ENCODE assay signal across 8 cellular contexts in genomic region chr14:73759183-73759713, GRCh38. TPM values are rescaled to one million over a fixed set of nuclear protein-coding genes. Genes with fewer than 3 reads are reported as not detected.
DNase-seq lines count a peak whose midpoint lies in the region; ATAC-seq and TF ChIP-seq lines count a peak whose summit lies in the region.

No MANE protein-coding gene starts in this region.

- H3K27me3 ChIP-seq in iPS-15b (ENCODE audit: control insufficient read depth, insufficient read depth, low read length): peaks cover 19% of the 10 kb centered on the region

- peak; percentile 66 for DNase-seq in 8988T
- peak; percentile 66 for DNase-seq in GM13976 (ENCODE audit: low spot score)
- DNase-seq in SK-N-DZ (ENCODE audit: low spot score): peak; percentile 42
- peak; percentile 38 for DNase-seq in MCF 10A (ENCODE audit: unreplicated experiment)
- DNase-seq in skeletal muscle cell (ENCODE audit: low read depth): no peak
- DNase-seq in GF-D8 (lab: John Stamatoyannopoulos, UW): no peak

- POLR2A ChIA-PET in MCF 10A (lab: Yijun Ruan, JAX): interaction anchor here (0.8 to 12.5 kb wide), 18 partner anchors 9 to 130 kb away, joined by 3 to 480 read pairs (median 25); partner anchors contain the start of genes PNMA1, PTGR2 and ZNF410

- in situ Hi-C loops in GM13976 (cut with MboI; ENCODE audit: low sequenced_read_pairs, unreplicated experiment): no loop called here

- H3K4me1 Mint-ChIP-seq in MCF 10A (ENCODE audit: insufficient read depth, unreplicated experiment): peaks cover 35% of the 10 kb centered on the region

- BruUV-seq in MCF 10A (replicated peaks; lab: Mats Ljungman, UMichigan): no TSS peak

- peaks cover 24% of the 10 kb centered on the region for H3K36me3 Mint-ChIP-seq in MCF 10A (ENCODE audit: insufficient read depth, unreplicated experiment)

- H3K9me3 Mint-ChIP-seq in MCF 10A (ENCODE audit: unreplicated experiment): no peaks in the 10 kb centered on the region

- intact Hi-C loops in MCF 10A (cut with micrococcal nuclease): no loop called here

- peaks cover 4% of the 10 kb centered on the region for H3K36me3 ChIP-seq in iPS-15b (ENCODE audit: control insufficient read depth, insufficient read depth, low read length)

- peak overlapping the region; percentile 60 for H3K9ac ChIP-seq in iPS-15b (ENCODE audit: low read depth, low read length)

- H3K4me3 Mint-ChIP-seq in MCF 10A (ENCODE audit: unreplicated experiment): peak overlapping the region; percentile 86

- H3K27me3 Mint-ChIP-seq in MCF 10A (ENCODE audit: insufficient read depth, unreplicated experiment): no peaks in the 10 kb centered on the region

- CTCF ChIA-PET in MCF 10A (lab: Yijun Ruan, JAX): interaction anchor here (0.6 to 6.5 kb wide), 13 partner anchors 13 to 138 kb away, joined by 3 to 58 read pairs (median 10); no protein-coding TSS in a partner anchor

- TF ChIP-seq CTCF in GM13976 (IDR thresholded peaks at IDR 0.05; ENCODE audit: borderline replicate concordance, control extremely low read depth, extremely low read depth, insufficient read depth, missing control alignments): peak; percentile 35
- TF ChIP-seq CTCF in MCF 10A (IDR thresholded peaks at IDR 0.05; ENCODE audit: unreplicated experiment): no peak

- no peak for ATAC-seq in GM21717 (IDR thresholded peaks at IDR 0.05; ENCODE audit: unreplicated experiment)

- peaks cover 16% of the 10 kb centered on the region for H3K4me1 ChIP-seq in iPS-15b (ENCODE audit: control insufficient read depth, insufficient read depth, low read length)

- no peaks in the 10 kb centered on the region for H3K9me3 ChIP-seq in iPS-15b (ENCODE audit: control insufficient read depth, insufficient read depth, low read length)

- peak overlapping the region; percentile 89 for H3K27ac Mint-ChIP-seq in MCF 10A (ENCODE audit: low read depth, unreplicated experiment)

- peak overlapping the region; percentile 77 for H3K4me3 ChIP-seq in iPS-15b (ENCODE audit: low read depth, low read length)
- H3K4me3 ChIP-seq in skeletal muscle cell (ENCODE audit: low read depth, low read length): peak overlapping the region; percentile 71

RNA-seq across cellular contexts. Expression of gene PNMA1, which starts 45.1 kb away (rescaled TPM):
- polyA plus RNA-seq in SK-N-DZ (2014; cell fraction: cytosol; rRNA removed): 69.4 and 76.0 TPM in 2 replicates
- polyA plus RNA-seq in SK-N-DZ (2014; cell fraction: nucleus; rRNA removed): 26.7 and 29.0 TPM in 2 replicates
- total RNA-seq in MCF 10A (2022): 43.3 and 46.3 TPM in 2 replicates

Comparison
In these comparisons a context has a peak if more than half of its experiments do, and no peak if none do; other contexts are left out.
1. DNase-seq: peak in 8988T (single experiment), GM13976 (single experiment), SK-N-DZ (single experiment) and MCF 10A (single experiment); none in skeletal muscle cell (single experiment) and GF-D8 (single experiment).